ENCODE assay signal across 1 cellular context in genomic region chr2:224165901-224166319, GRCh38.
TF ChIP-seq lines count a peak whose summit lies in the region.

No MANE protein-coding gene starts in this region.

TF ChIP-seq in HepG2, 621 proteins besides CTCF, POLR2A, EP300 and RAD21 (continued from another document):
- TF ChIP-seq, protein P1, sequence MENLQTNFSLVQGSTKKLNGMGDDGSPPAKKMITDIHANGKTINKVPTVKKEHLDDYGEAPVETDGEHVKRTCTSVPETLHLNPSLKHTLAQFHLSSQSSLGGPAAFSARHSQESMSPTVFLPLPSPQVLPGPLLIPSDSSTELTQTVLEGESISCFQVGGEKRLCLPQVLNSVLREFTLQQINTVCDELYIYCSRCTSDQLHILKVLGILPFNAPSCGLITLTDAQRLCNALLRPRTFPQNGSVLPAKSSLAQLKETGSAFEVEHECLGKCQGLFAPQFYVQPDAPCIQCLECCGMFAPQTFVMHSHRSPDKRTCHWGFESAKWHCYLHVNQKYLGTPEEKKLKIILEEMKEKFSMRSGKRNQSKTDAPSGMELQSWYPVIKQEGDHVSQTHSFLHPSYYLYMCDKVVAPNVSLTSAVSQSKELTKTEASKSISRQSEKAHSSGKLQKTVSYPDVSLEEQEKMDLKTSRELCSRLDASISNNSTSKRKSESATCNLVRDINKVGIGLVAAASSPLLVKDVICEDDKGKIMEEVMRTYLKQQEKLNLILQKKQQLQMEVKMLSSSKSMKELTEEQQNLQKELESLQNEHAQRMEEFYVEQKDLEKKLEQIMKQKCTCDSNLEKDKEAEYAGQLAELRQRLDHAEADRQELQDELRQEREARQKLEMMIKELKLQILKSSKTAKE (CRISPR knock-in tag; IDR thresholded peaks at IDR 0.05; ENCODE audit: borderline replicate concordance), result no peak
- TF ChIP-seq ZNF550 (CRISPR knock-in tag; IDR thresholded peaks at IDR 0.05; ENCODE audit: borderline replicate concordance) (no peak), XBP1 (CRISPR knock-in tag; IDR thresholded peaks at IDR 0.05) (no peak), PLRG1 (conservative IDR thresholded peaks at IDR 0.05) (no peak), KDM3A (CRISPR knock-in tag; IDR thresholded peaks at IDR 0.05; ENCODE audit: low read depth) (no peak), GFI1 (CRISPR knock-in tag; IDR thresholded peaks at IDR 0.05; ENCODE audit: borderline replicate concordance) (no peak), ZNF3 (CRISPR knock-in tag; IDR thresholded peaks at IDR 0.05) (no peak), DRAP1 (CRISPR knock-in tag; IDR thresholded peaks at IDR 0.05) (no peak), ZNF629 (CRISPR knock-in tag; conservative IDR thresholded peaks at IDR 0.05) (no peak), MZF1 (CRISPR knock-in tag; IDR thresholded peaks at IDR 0.05; ENCODE audit: borderline replicate concordance) (no peak), ZNF383 (CRISPR knock-in tag; IDR thresholded peaks at IDR 0.05; ENCODE audit: borderline replicate concordance) (no peak), HMGXB4 (CRISPR knock-in tag; IDR thresholded peaks at IDR 0.05; ENCODE audit: borderline replicate concordance in 1 of 2, low read depth in 1 of 2) (no peak)
